In genomic region chr21:26067836-26068401, GRCh38 we compare ENCODE assay signal across 14 cellular contexts.
DNase-seq lines count a peak whose midpoint lies in the region; ATAC-seq, FAIRE-seq and TF ChIP-seq lines count a peak whose summit lies in the region.
"Had no signal": no experiment of that assay in that cellular context is flagged by ENCODE, and none has a peak within 500 bp of the region (broad histone marks: within the 10 kb centered on the region; RNA-seq: fewer than 3 reads in every experiment).

No MANE protein-coding gene starts in this region.

- H3K9me3 Mint-ChIP-seq in activated CD8-positive, alpha-beta T cell treated with anti-CD3 and anti-CD28 coated beads for 36 hours = no peaks in the 10 kb centered on the region
- no peaks in the 10 kb centered on the region for H3K9me3 Mint-ChIP-seq in activated CD8-positive, alpha-beta T cell treated with anti-CD3 and anti-CD28 coated beads, Interleukin-2, amount 10 ng/mL, durations not matched to agents 7 days and 5 days (ENCODE audit: insufficient read depth)
- no peaks in the 10 kb centered on the region for H3K9me3 Mint-ChIP-seq in activated T-helper 2 cell treated with anti-CD3 and anti-CD28 coated beads, Interferon-gamma antibody, Interleukin-2, Interleukin-4, amounts not matched to agents 10 μg/mL and 5 μg/mL and 100 μg/mL, durations not matched to agents 14 hours and 24 hours and 36 hours
- H3K9me3 Mint-ChIP-seq in naive thymus-derived CD8-positive, alpha-beta T cell = no peaks in the 10 kb centered on the region
- H3K9me3 Mint-ChIP-seq: activated CD4-positive, alpha-beta T cell treated with anti-CD3 and anti-CD28 coated beads, Interleukin-2, amount 10 ng/mL, durations not matched to agents 24 days and 14 days; T-helper 1 cell treated with Interleukin-12 subunit alpha and Interleukin-12 subunit beta and Interleukin-4 antibody, amounts not matched to agents 30 μg/mL and 1 μg/mL, for 36 hours had no signal

- intact Hi-C loops in activated CD8-positive, alpha-beta T cell treated with anti-CD3 and anti-CD28 coated beads for 36 hours (cut with micrococcal nuclease) = no loop called here
- intact Hi-C loops in activated T-helper 2 cell treated with anti-CD3 and anti-CD28 coated beads, Interferon-gamma antibody, Interleukin-2, Interleukin-4, amounts not matched to agents 10 μg/mL and 5 μg/mL and 100 μg/mL, durations not matched to agents 14 hours and 24 hours and 36 hours (cut with micrococcal nuclease) = loop anchor here (10.0 kb wide), 1 partner anchor 173 kb away; no protein-coding TSS in a partner anchor

- peak overlapping the region; percentile 53 for H3K27ac Mint-ChIP-seq in activated CD8-positive, alpha-beta T cell treated with anti-CD3 and anti-CD28 coated beads for 36 hours
- H3K27ac Mint-ChIP-seq in activated CD8-positive, alpha-beta T cell treated with anti-CD3 and anti-CD28 coated beads, Interleukin-2, amount 10 ng/mL, durations not matched to agents 7 days and 5 days = no peak overlapping the region
- peak overlapping the region; percentile 17 for H3K27ac Mint-ChIP-seq in activated T-helper 2 cell treated with anti-CD3 and anti-CD28 coated beads, Interferon-gamma antibody, Interleukin-2, Interleukin-4, amounts not matched to agents 10 μg/mL and 5 μg/mL and 100 μg/mL, durations not matched to agents 14 hours and 24 hours and 36 hours
- peak overlapping the region in 8 of 10 donors; percentile 34 to 96 (median 78) for H3K27ac Mint-ChIP-seq in naive thymus-derived CD8-positive, alpha-beta T cell
- H3K27ac Mint-ChIP-seq: activated CD4-positive, alpha-beta T cell treated with anti-CD3 and anti-CD28 coated beads, Interleukin-2, amount 10 ng/mL, durations not matched to agents 24 days and 14 days; T-helper 1 cell treated with Interleukin-12 subunit alpha and Interleukin-12 subunit beta and Interleukin-4 antibody, amounts not matched to agents 30 μg/mL and 1 μg/mL, for 36 hours had no signal

- peak; percentile 57 for ATAC-seq in activated CD8-positive, alpha-beta T cell treated with anti-CD3 and anti-CD28 coated beads for 36 hours
- ATAC-seq in activated CD8-positive, alpha-beta T cell treated with anti-CD3 and anti-CD28 coated beads, Interleukin-2, amount 10 ng/mL, durations not matched to agents 7 days and 5 days = no peak
- peak; percentile 28 to 40 for ATAC-seq in naive thymus-derived CD8-positive, alpha-beta T cell
- ATAC-seq: PC-3 had no signal

- peaks cover 44% of the 10 kb centered on the region for H3K4me1 Mint-ChIP-seq in activated CD8-positive, alpha-beta T cell treated with anti-CD3 and anti-CD28 coated beads for 36 hours (ENCODE audit: low read depth)
- peaks cover 36% of the 10 kb centered on the region for H3K4me1 Mint-ChIP-seq in activated CD8-positive, alpha-beta T cell treated with anti-CD3 and anti-CD28 coated beads, Interleukin-2, amount 10 ng/mL, durations not matched to agents 7 days and 5 days (ENCODE audit: low read depth)
- peaks cover 44% of the 10 kb centered on the region for H3K4me1 Mint-ChIP-seq in activated T-helper 2 cell treated with anti-CD3 and anti-CD28 coated beads, Interferon-gamma antibody, Interleukin-2, Interleukin-4, amounts not matched to agents 10 μg/mL and 5 μg/mL and 100 μg/mL, durations not matched to agents 14 hours and 24 hours and 36 hours (ENCODE audit: low read depth)
- peaks cover 17 to 42% (median 39%) of the 10 kb centered on the region in 4 donors for H3K4me1 Mint-ChIP-seq in naive thymus-derived CD8-positive, alpha-beta T cell

- peak; percentile 36 for FAIRE-seq in GM12892 (lab: Jason Lieb, UNC)

- H3K4me3 Mint-ChIP-seq in activated CD8-positive, alpha-beta T cell treated with anti-CD3 and anti-CD28 coated beads for 36 hours = peak overlapping the region; percentile 54
- no peak overlapping the region for H3K4me3 Mint-ChIP-seq in activated CD8-positive, alpha-beta T cell treated with anti-CD3 and anti-CD28 coated beads, Interleukin-2, amount 10 ng/mL, durations not matched to agents 7 days and 5 days
- H3K4me3 Mint-ChIP-seq in activated T-helper 2 cell treated with anti-CD3 and anti-CD28 coated beads, Interferon-gamma antibody, Interleukin-2, Interleukin-4, amounts not matched to agents 10 μg/mL and 5 μg/mL and 100 μg/mL, durations not matched to agents 14 hours and 24 hours and 36 hours (ENCODE audit: low read depth) = no peak overlapping the region
- peak overlapping the region; percentile 23 to 79 (median 76) for H3K4me3 Mint-ChIP-seq in naive thymus-derived CD8-positive, alpha-beta T cell
- H3K4me3 Mint-ChIP-seq: activated CD4-positive, alpha-beta T cell treated with anti-CD3 and anti-CD28 coated beads, Interleukin-2, amount 10 ng/mL, durations not matched to agents 24 days and 14 days; T-helper 1 cell treated with Interleukin-12 subunit alpha and Interleukin-12 subunit beta and Interleukin-4 antibody, amounts not matched to agents 30 μg/mL and 1 μg/mL, for 36 hours had no signal

- H3K36me3 Mint-ChIP-seq in activated CD8-positive, alpha-beta T cell treated with anti-CD3 and anti-CD28 coated beads for 36 hours (ENCODE audit: low read depth) = no peaks in the 10 kb centered on the region
- H3K36me3 Mint-ChIP-seq in activated CD8-positive, alpha-beta T cell treated with anti-CD3 and anti-CD28 coated beads, Interleukin-2, amount 10 ng/mL, durations not matched to agents 7 days and 5 days (ENCODE audit: low read depth) = no peaks in the 10 kb centered on the region
- H3K36me3 Mint-ChIP-seq in activated T-helper 2 cell treated with anti-CD3 and anti-CD28 coated beads, Interferon-gamma antibody, Interleukin-2, Interleukin-4, amounts not matched to agents 10 μg/mL and 5 μg/mL and 100 μg/mL, durations not matched to agents 14 hours and 24 hours and 36 hours (ENCODE audit: low read depth) = no peaks in the 10 kb centered on the region
- no peaks in the 10 kb centered on the region for H3K36me3 Mint-ChIP-seq in naive thymus-derived CD8-positive, alpha-beta T cell

- TF ChIP-seq POLR2A in GM12892 (IDR thresholded peaks at IDR 0.05; ENCODE audit: low read depth, low read length) = no peak

- no peak for TF ChIP-seq CTCF in activated CD8-positive, alpha-beta T cell treated with anti-CD3 and anti-CD28 coated beads for 36 hours (IDR thresholded peaks at IDR 0.05)

- no peak for DNase-seq in activated CD8-positive, alpha-beta T cell treated with anti-CD3 and anti-CD28 coated beads for 36 hours
- DNase-seq in activated CD8-positive, alpha-beta T cell treated with anti-CD3 and anti-CD28 coated beads, Interleukin-2, amount 10 ng/mL, durations not matched to agents 7 days and 5 days = no peak
- DNase-seq in GM12892 (ENCODE audit: insufficient read length) (no peak), SW 1271 (lab: John Stamatoyannopoulos, UW) (no peak), NCI-H2081 treated with DMSO at 0.1 percent for 48 hours (lab: John Stamatoyannopoulos, UW) (no peak), NK-92 (lab: John Stamatoyannopoulos, UW; ENCODE audit: unreplicated experiment) (no peak)
- no peak for DNase-seq in activated T-helper 2 cell treated with anti-CD3 and anti-CD28 coated beads, Interferon-gamma antibody, Interleukin-2, Interleukin-4, amounts not matched to agents 10 μg/mL and 5 μg/mL and 100 μg/mL, durations not matched to agents 14 hours and 24 hours and 36 hours (ENCODE audit: low spot score)
- peak in 1 of 10 donors; percentile 14 for DNase-seq in naive thymus-derived CD8-positive, alpha-beta T cell
- DNase-seq: activated CD4-positive, alpha-beta T cell treated with anti-CD3 and anti-CD28 coated beads, Interleukin-2, amount 10 ng/mL, durations not matched to agents 24 days and 14 days; activated effector memory CD4-positive, alpha-beta T cell treated with Interleukin-2 at 50 U/mL for 16 hours; body of pancreas; occipital lobe; PC-3 had no signal

- no peaks in the 10 kb centered on the region for H3K27me3 Mint-ChIP-seq in activated CD8-positive, alpha-beta T cell treated with anti-CD3 and anti-CD28 coated beads for 36 hours
- no peaks in the 10 kb centered on the region for H3K27me3 Mint-ChIP-seq in activated CD8-positive, alpha-beta T cell treated with anti-CD3 and anti-CD28 coated beads, Interleukin-2, amount 10 ng/mL, durations not matched to agents 7 days and 5 days (ENCODE audit: low read depth)
- no peaks in the 10 kb centered on the region for H3K27me3 Mint-ChIP-seq in activated T-helper 2 cell treated with anti-CD3 and anti-CD28 coated beads, Interferon-gamma antibody, Interleukin-2, Interleukin-4, amounts not matched to agents 10 μg/mL and 5 μg/mL and 100 μg/mL, durations not matched to agents 14 hours and 24 hours and 36 hours (ENCODE audit: low read depth)
- no peaks in the 10 kb centered on the region for H3K27me3 Mint-ChIP-seq in naive thymus-derived CD8-positive, alpha-beta T cell
- H3K27me3 Mint-ChIP-seq: activated CD4-positive, alpha-beta T cell treated with anti-CD3 and anti-CD28 coated beads, Interleukin-2, amount 10 ng/mL, durations not matched to agents 24 days and 14 days had no signal

- CTCF ChIA-PET in activated CD8-positive, alpha-beta T cell treated with anti-CD3 and anti-CD28 coated beads for 36 hours (lab: Charles Lee) = no interaction called here
- CTCF ChIA-PET in activated CD8-positive, alpha-beta T cell treated with anti-CD3 and anti-CD28 coated beads, Interleukin-2, amount 10 ng/mL, durations not matched to agents 7 days and 5 days (lab: Charles Lee) = no interaction called here

- POLR2A ChIA-PET in activated CD8-positive, alpha-beta T cell treated with anti-CD3 and anti-CD28 coated beads for 36 hours (lab: Charles Lee) = interaction anchor here (0.8 kb wide), 1 partner anchor 36 kb away, joined by 3 read pairs; no protein-coding TSS in a partner anchor
- POLR2A ChIA-PET in activated CD8-positive, alpha-beta T cell treated with anti-CD3 and anti-CD28 coated beads, Interleukin-2, amount 10 ng/mL, durations not matched to agents 7 days and 5 days (lab: Charles Lee) = no interaction called here
- POLR2A ChIA-PET in naive thymus-derived CD8-positive, alpha-beta T cell (lab: Charles Lee) = interaction anchor here (0.6 kb wide), 1 partner anchor 8 kb away, joined by 4 read pairs; no protein-coding TSS in a partner anchor

Comparison
In these comparisons a context has a peak if more than half of its experiments do, and no peak if none do; other contexts are left out.
1. H3K4me3 Mint-ChIP-seq: peak in activated CD8-positive, alpha-beta T cell treated with anti-CD3 and anti-CD28 coated beads for 36 hours (single experiment) and naive thymus-derived CD8-positive, alpha-beta T cell (10 of 10); none in activated CD8-positive, alpha-beta T cell treated with anti-CD3 and anti-CD28 coated beads, Interleukin-2, amount 10 ng/mL, durations not matched to agents 7 days and 5 days (single experiment) and activated T-helper 2 cell treated with anti-CD3 and anti-CD28 coated beads, Interferon-gamma antibody, Interleukin-2, Interleukin-4, amounts not matched to agents 10 μg/mL and 5 μg/mL and 100 μg/mL, durations not matched to agents 14 hours and 24 hours and 36 hours (single experiment).